ENCODE assay signal across 28 cellular contexts in the genomic region with DNA sequence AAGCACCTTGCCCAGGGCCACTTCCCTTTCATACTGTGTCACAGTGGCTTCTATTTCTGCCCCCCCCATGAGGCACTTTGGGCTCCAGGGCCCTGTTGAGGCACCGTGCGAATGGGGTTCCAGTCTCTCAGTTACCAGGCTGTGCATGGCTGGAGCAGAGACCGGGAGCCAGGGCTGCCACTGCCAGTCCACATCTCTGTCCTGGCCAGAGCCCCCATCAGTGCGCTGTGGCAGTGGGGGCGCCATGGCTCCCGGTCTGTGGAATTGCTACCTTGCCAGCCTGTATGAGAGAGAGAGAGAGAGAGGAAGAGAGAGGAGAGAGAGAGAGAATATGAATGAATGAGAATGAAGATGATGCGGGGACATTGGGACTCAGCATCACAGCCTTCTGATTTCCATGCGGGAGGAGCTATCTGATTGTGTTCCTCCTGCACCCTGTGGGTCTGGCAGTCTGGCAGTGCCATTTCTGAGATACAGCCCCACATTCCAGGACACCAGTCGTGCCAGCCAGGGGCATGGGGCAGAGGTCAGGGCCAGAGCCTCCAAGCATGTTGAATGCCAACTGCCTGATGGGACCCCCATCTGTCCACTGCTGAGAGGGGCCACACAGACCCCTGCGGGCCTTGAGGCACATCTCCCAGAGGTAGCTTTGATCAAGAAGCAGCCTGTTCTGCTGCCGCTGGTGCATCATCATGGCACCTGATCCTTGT.
DNase-seq lines count a peak whose midpoint lies in the region; ATAC-seq and TF ChIP-seq lines count a peak whose summit lies in the region.
"Had no signal": no experiment of that assay in that cellular context is flagged by ENCODE, and none has a peak within 500 bp of the region (broad histone marks: within the 10 kb centered on the region; RNA-seq: fewer than 3 reads in every experiment).

No MANE protein-coding gene starts in this region.

- DNase-seq in T-helper 1 cell (no peak), H9 (no peak), glutamatergic neuron (peak; percentile 10), NCI-H748 treated with DMSO at 0.1 percent for 48 hours (lab: John Stamatoyannopoulos, UW) (no peak), SIG-M5 (lab: John Stamatoyannopoulos, UW) (no peak)
- no peak for DNase-seq in stimulated activated effector memory CD8-positive, alpha-beta T cell treated with anti-CD3 and anti-CD28 coated beads, Interleukin-12 subunit alpha, Interleukin-12 subunit beta, amount 100 ng/mL, for 72 hours (ENCODE audit: low spot score in 2 of 2)
- DNase-seq: activated CD4-positive, alpha-beta T cell treated with anti-CD3 and anti-CD28 coated beads, Interleukin-2, amount 10 ng/mL, durations not matched to agents 24 days and 14 days; activated CD8-positive, alpha-beta memory T cell treated with anti-CD3 and anti-CD28 coated beads for 24 hours; activated gamma-delta T cell; activated T-cell treated with anti-CD3 and anti-CD28 coated beads for 4 hours; cortex of kidney; erythroblast; GM23248; head of caudate nucleus; midbrain; naive thymus-derived CD4-positive, alpha-beta T cell; NCI-H1048; NCI-H446; NCI-H774 had no signal

- H3K56ac ChIP-seq in H9 (ENCODE audit: insufficient read length, low read depth, low read length), result no peak overlapping the region

- H3K23ac ChIP-seq in H9 (ENCODE audit: insufficient read length, low read depth, low read length), result no peak overlapping the region

- H4K8ac ChIP-seq in H9 (replicated peaks; ENCODE audit: insufficient read length, low read depth, low read length), result no peak overlapping the region

- no peak overlapping the region for H2AK5ac ChIP-seq in H9 (ENCODE audit: insufficient read length, low read length)

- H4K91ac ChIP-seq in H9 (ENCODE audit: insufficient read length, low read depth, low read length), result no peak overlapping the region

- no peak overlapping the region for H3T11ph ChIP-seq in H9 (ENCODE audit: low read length)

- no peak overlapping the region for H3K14ac ChIP-seq in H9 (ENCODE audit: insufficient read depth, low read length)

- no peaks in the 10 kb centered on the region; the same call in 1 of the 2 replicates for H3K4me1 ChIP-seq in H9 (ENCODE audit: insufficient read depth, low read length)
- H3K4me1 ChIP-seq: ascending aorta, tibial artery had no signal

- peaks cover 1% of the 10 kb centered on the region for H3K36me3 Mint-ChIP-seq in T-helper 1 cell treated with Interleukin-12 subunit alpha and Interleukin-12 subunit beta and Interleukin-4 antibody, amounts not matched to agents 30 μg/mL and 1 μg/mL, for 36 hours (ENCODE audit: low read depth)
- H3K36me3 Mint-ChIP-seq in H9 (ENCODE audit: insufficient read depth in 1 of 3, low read depth in 3 of 3), result peaks cover 0 to 1% (median 0%) of the 10 kb centered on the region in 3 experiments; a peak in 1 of 7 replicates
- no peaks in the 10 kb centered on the region for H3K36me3 Mint-ChIP-seq in glutamatergic neuron (ENCODE audit: unreplicated experiment)
- peaks cover 23% of the 10 kb centered on the region for H3K36me3 Mint-ChIP-seq in stimulated activated effector memory CD8-positive, alpha-beta T cell treated with anti-CD3 and anti-CD28 coated beads, Interleukin-12 subunit alpha, Interleukin-12 subunit beta, amount 100 ng/mL, for 72 hours

- H3K4me3 Mint-ChIP-seq in T-helper 1 cell treated with Interleukin-12 subunit alpha and Interleukin-12 subunit beta and Interleukin-4 antibody, amounts not matched to agents 30 μg/mL and 1 μg/mL, for 36 hours, result no peak overlapping the region
- no peak overlapping the region for H3K4me3 Mint-ChIP-seq in H9
- no peak overlapping the region for H3K4me3 Mint-ChIP-seq in glutamatergic neuron (ENCODE audit: unreplicated experiment)
- H3K4me3 Mint-ChIP-seq in stimulated activated effector memory CD8-positive, alpha-beta T cell treated with anti-CD3 and anti-CD28 coated beads, Interleukin-12 subunit alpha, Interleukin-12 subunit beta, amount 100 ng/mL, for 72 hours, result no peak overlapping the region
- H3K4me3 Mint-ChIP-seq: activated CD4-positive, alpha-beta T cell treated with anti-CD3 and anti-CD28 coated beads, Interleukin-2, amount 10 ng/mL, durations not matched to agents 24 days and 14 days had no signal

- no peaks in the 10 kb centered on the region for H4K20me1 ChIP-seq in H9 (ENCODE audit: control insufficient read depth, insufficient read depth, insufficient read length)

- H3K23me2 ChIP-seq in H9 (ENCODE audit: insufficient read length, low read depth, low read length, poor library complexity, severe bottlenecking), result no peaks in the 10 kb centered on the region

- H3K27me3 Mint-ChIP-seq in T-helper 1 cell treated with Interleukin-12 subunit alpha and Interleukin-12 subunit beta and Interleukin-4 antibody, amounts not matched to agents 30 μg/mL and 1 μg/mL, for 36 hours (ENCODE audit: low read depth), result no peaks in the 10 kb centered on the region
- no peaks in the 10 kb centered on the region; the same call in 1 of the 2 replicates for H3K27me3 Mint-ChIP-seq in H9 (ENCODE audit: low read depth)
- peaks cover 12% of the 10 kb centered on the region for H3K27me3 Mint-ChIP-seq in glutamatergic neuron (ENCODE audit: unreplicated experiment)
- H3K27me3 Mint-ChIP-seq: activated CD4-positive, alpha-beta T cell treated with anti-CD3 and anti-CD28 coated beads, Interleukin-2, amount 10 ng/mL, durations not matched to agents 24 days and 14 days; naive thymus-derived CD4-positive, alpha-beta T cell had no signal

- H3K9me3 Mint-ChIP-seq in T-helper 1 cell treated with Interleukin-12 subunit alpha and Interleukin-12 subunit beta and Interleukin-4 antibody, amounts not matched to agents 30 μg/mL and 1 μg/mL, for 36 hours, result no peaks in the 10 kb centered on the region
- H3K9me3 Mint-ChIP-seq in H9, result no peaks in the 10 kb centered on the region
- peaks cover 11% of the 10 kb centered on the region for H3K9me3 Mint-ChIP-seq in glutamatergic neuron (ENCODE audit: unreplicated experiment)
- H3K9me3 Mint-ChIP-seq in stimulated activated effector memory CD8-positive, alpha-beta T cell treated with anti-CD3 and anti-CD28 coated beads, Interleukin-12 subunit alpha, Interleukin-12 subunit beta, amount 100 ng/mL, for 72 hours, result no peaks in the 10 kb centered on the region
- H3K9me3 Mint-ChIP-seq: activated CD4-positive, alpha-beta T cell treated with anti-CD3 and anti-CD28 coated beads, Interleukin-2, amount 10 ng/mL, durations not matched to agents 24 days and 14 days; naive thymus-derived CD4-positive, alpha-beta T cell had no signal

- H3K27me3 ChIP-seq in H9 (ENCODE audit: insufficient read depth, low read length), result no peaks in the 10 kb centered on the region
- H3K27me3 ChIP-seq: ascending aorta, cardiac muscle cell, Peyer's patch, tibial artery had no signal

- peak overlapping the region; percentile 57 for H3K27ac Mint-ChIP-seq in T-helper 1 cell treated with Interleukin-12 subunit alpha and Interleukin-12 subunit beta and Interleukin-4 antibody, amounts not matched to agents 30 μg/mL and 1 μg/mL, for 36 hours
- H3K27ac Mint-ChIP-seq in H9 (peak overlapping the region in 2 of 3 experiments; percentile 23 to 94; a peak in 6 of 7 replicates), glutamatergic neuron (ENCODE audit: unreplicated experiment) (no peak overlapping the region)
- H3K27ac Mint-ChIP-seq in stimulated activated effector memory CD8-positive, alpha-beta T cell treated with anti-CD3 and anti-CD28 coated beads, Interleukin-12 subunit alpha, Interleukin-12 subunit beta, amount 100 ng/mL, for 72 hours, result peak overlapping the region; percentile 83
- H3K27ac Mint-ChIP-seq: activated CD4-positive, alpha-beta T cell treated with anti-CD3 and anti-CD28 coated beads, Interleukin-2, amount 10 ng/mL, durations not matched to agents 24 days and 14 days had no signal

- no peak overlapping the region for H3K4ac ChIP-seq in H9 (ENCODE audit: low read depth, low read length)

- H3K4me1 Mint-ChIP-seq in T-helper 1 cell treated with Interleukin-12 subunit alpha and Interleukin-12 subunit beta and Interleukin-4 antibody, amounts not matched to agents 30 μg/mL and 1 μg/mL, for 36 hours (ENCODE audit: low read depth), result peaks cover 14% of the 10 kb centered on the region
- H3K4me1 Mint-ChIP-seq in H9 (peaks cover 16 to 17% of the 10 kb centered on the region in 2 experiments), glutamatergic neuron (ENCODE audit: low read depth, unreplicated experiment) (peaks cover 16% of the 10 kb centered on the region)
- H3K4me1 Mint-ChIP-seq in stimulated activated effector memory CD8-positive, alpha-beta T cell treated with anti-CD3 and anti-CD28 coated beads, Interleukin-12 subunit alpha, Interleukin-12 subunit beta, amount 100 ng/mL, for 72 hours, result peaks cover 64% of the 10 kb centered on the region

- H3K9me3 ChIP-seq in H9 (ENCODE audit: control insufficient read depth, low read depth, low read length), result no peaks in the 10 kb centered on the region
- H3K9me3 ChIP-seq: ascending aorta, Peyer's patch, tibial artery had no signal

- no peak overlapping the region for H3K4me2 ChIP-seq in H9 (ENCODE audit: insufficient read depth, insufficient read length, low read length)

- H3K79me2 ChIP-seq in H9 (ENCODE audit: insufficient read depth, low read length), result no peaks in the 10 kb centered on the region; the same call in 1 of the 2 replicates

- H2BK20ac ChIP-seq in H9 (ENCODE audit: low read depth, low read length, poor library complexity, severe bottlenecking), result no peak overlapping the region

- H2BK120ac ChIP-seq in H9 (ENCODE audit: low read depth, low read length, poor library complexity, severe bottlenecking), result no peak overlapping the region

- no peak overlapping the region for H3K18ac ChIP-seq in H9 (ENCODE audit: insufficient read length, low read depth, low read length)

- H3K79me1 ChIP-seq in H9 (ENCODE audit: insufficient read depth, low read depth, low read length, poor library complexity, severe bottlenecking), result no peaks in the 10 kb centered on the region

- no peak for ATAC-seq in stimulated activated effector memory CD8-positive, alpha-beta T cell treated with anti-CD3 and anti-CD28 coated beads, Interleukin-12 subunit alpha, Interleukin-12 subunit beta, amount 100 ng/mL, for 72 hours
- no peak for ATAC-seq in GM21390 (IDR thresholded peaks at IDR 0.05; ENCODE audit: unreplicated experiment)
- ATAC-seq: K562; naive thymus-derived CD4-positive, alpha-beta T cell had no signal

- no peak overlapping the region for H4K5ac ChIP-seq in H9 (ENCODE audit: insufficient read length, low read depth, low read length)

- no peak overlapping the region for H2BK5ac ChIP-seq in H9 (ENCODE audit: insufficient read length, low read length)

- no peak for TF ChIP-seq CTCF in H9 (conservative IDR thresholded peaks at IDR 0.05)
- no peak for TF ChIP-seq CTCF in glutamatergic neuron (IDR thresholded peaks at IDR 0.05; ENCODE audit: partially characterized antibody, unreplicated experiment)

- no peak overlapping the region for H2BK15ac ChIP-seq in H9 (ENCODE audit: low read depth, low read length)

- 100% methylated on average over 1 of the region's 11 CpGs for WGBS in H9 (ENCODE audit: extremely low coverage, insufficient read length, low lambda C conversion rate)

- no peak overlapping the region for H3K9ac ChIP-seq in H9 (ENCODE audit: extremely low read depth, insufficient read length, low read length)
- H3K9ac ChIP-seq: GM23248 had no signal

- no peak overlapping the region for H2AFZ ChIP-seq in H9 (ENCODE audit: low read length)
- H2AFZ ChIP-seq: GM23248 had no signal

- H2BK12ac ChIP-seq in H9 (ENCODE audit: insufficient read length, low read depth, low read length), result no peak overlapping the region

- no peak overlapping the region for H3K27ac ChIP-seq in H9 (ENCODE audit: insufficient read length, low read depth, low read length)
- H3K27ac ChIP-seq: 22Rv1, ascending aorta, C4-2B, cardiac muscle cell, GM23248, tibial artery had no signal
